Comparison of ENCODE assay signal across 1 cellular context in the genomic region with DNA sequence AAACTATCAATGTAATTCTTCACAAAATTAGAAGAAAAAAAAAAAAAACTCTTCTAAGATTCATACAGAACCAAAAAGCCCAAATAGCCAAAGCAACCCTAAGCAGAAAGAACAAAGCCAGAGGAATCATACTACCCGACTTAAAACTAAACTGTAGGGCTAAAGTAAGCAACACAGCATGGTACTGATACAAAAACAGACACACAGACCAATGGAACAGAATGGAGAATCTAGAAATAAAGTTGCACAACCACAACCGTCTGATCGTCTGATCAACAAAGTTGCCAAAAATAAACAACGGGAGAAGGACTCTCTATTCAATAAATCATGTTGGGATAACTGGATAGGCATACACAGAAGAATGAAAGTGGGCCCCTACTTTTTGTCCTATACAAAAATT.
TF ChIP-seq lines count a peak whose summit lies in the region.

No MANE protein-coding gene starts in this region.

TF ChIP-seq in K562, 482 proteins besides CTCF, POLR2A, EP300 and RAD21:
- no peak for TF ChIP-seq ATF4 (CRISPR knock-in tag; IDR thresholded peaks at IDR 0.05)
- no peak for TF ChIP-seq CEBPG (CRISPR knock-in tag; IDR thresholded peaks at IDR 0.05)
- TF ChIP-seq CEBPG (tag; conservative IDR thresholded peaks at IDR 0.05 in 1 of 2, IDR thresholded peaks at IDR 0.05 in 1 of 2): 0 out of 4 replicates have a peak, but pooled peaks of 1 of the 2 experiments have one; percentile 36
- TF ChIP-seq TAL1 (IDR thresholded peaks at IDR 0.05): no peak
- no peak for TF ChIP-seq NFXL1 (CRISPR knock-in tag; IDR thresholded peaks at IDR 0.05)
- no peak for TF ChIP-seq HNRNPK (IDR thresholded peaks at IDR 0.05; ENCODE audit: low read depth, low read length, poor library complexity, severe bottlenecking)
- no peak for TF ChIP-seq MAFF (IDR thresholded peaks at IDR 0.05; ENCODE audit: low read length)
- TF ChIP-seq, protein P1, sequence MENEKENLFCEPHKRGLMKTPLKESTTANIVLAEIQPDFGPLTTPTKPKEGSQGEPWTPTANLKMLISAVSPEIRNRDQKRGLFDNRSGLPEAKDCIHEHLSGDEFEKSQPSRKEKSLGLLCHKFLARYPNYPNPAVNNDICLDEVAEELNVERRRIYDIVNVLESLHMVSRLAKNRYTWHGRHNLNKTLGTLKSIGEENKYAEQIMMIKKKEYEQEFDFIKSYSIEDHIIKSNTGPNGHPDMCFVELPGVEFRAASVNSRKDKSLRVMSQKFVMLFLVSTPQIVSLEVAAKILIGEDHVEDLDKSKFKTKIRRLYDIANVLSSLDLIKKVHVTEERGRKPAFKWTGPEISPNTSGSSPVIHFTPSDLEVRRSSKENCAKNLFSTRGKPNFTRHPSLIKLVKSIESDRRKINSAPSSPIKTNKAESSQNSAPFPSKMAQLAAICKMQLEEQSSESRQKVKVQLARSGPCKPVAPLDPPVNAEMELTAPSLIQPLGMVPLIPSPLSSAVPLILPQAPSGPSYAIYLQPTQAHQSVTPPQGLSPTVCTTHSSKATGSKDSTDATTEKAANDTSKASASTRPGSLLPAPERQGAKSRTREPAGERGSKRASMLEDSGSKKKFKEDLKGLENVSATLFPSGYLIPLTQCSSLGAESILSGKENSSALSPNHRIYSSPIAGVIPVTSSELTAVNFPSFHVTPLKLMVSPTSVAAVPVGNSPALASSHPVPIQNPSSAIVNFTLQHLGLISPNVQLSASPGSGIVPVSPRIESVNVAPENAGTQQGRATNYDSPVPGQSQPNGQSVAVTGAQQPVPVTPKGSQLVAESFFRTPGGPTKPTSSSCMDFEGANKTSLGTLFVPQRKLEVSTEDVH (IDR thresholded peaks at IDR 0.05; ENCODE audit: low read depth, partially characterized antibody): no peak
- no peak for TF ChIP-seq COPS2 (conservative IDR thresholded peaks at IDR 0.05)
- no peak for TF ChIP-seq NFIC (IDR thresholded peaks at IDR 0.05)
- TF ChIP-seq, protein P2, sequence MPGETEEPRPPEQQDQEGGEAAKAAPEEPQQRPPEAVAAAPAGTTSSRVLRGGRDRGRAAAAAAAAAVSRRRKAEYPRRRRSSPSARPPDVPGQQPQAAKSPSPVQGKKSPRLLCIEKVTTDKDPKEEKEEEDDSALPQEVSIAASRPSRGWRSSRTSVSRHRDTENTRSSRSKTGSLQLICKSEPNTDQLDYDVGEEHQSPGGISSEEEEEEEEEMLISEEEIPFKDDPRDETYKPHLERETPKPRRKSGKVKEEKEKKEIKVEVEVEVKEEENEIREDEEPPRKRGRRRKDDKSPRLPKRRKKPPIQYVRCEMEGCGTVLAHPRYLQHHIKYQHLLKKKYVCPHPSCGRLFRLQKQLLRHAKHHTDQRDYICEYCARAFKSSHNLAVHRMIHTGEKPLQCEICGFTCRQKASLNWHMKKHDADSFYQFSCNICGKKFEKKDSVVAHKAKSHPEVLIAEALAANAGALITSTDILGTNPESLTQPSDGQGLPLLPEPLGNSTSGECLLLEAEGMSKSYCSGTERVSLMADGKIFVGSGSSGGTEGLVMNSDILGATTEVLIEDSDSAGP (CRISPR knock-in tag; IDR thresholded peaks at IDR 0.05): no peak
- no peak for TF ChIP-seq MAX (CRISPR knock-in tag; IDR thresholded peaks at IDR 0.05)
- TF ChIP-seq CEBPB (tag; IDR thresholded peaks at IDR 0.05): peak; percentile 52; the same call in 1 of the 2 replicates
- no peak for TF ChIP-seq ZKSCAN1 (IDR thresholded peaks at IDR 0.05; ENCODE audit: low read depth, low read length)
- TF ChIP-seq ZNF79 (CRISPR knock-in tag; IDR thresholded peaks at IDR 0.05; ENCODE audit: low read depth): no peak
TF ChIP-seq in K562: peak in this region for 2.
